Comparison of ENCODE assay signal across 19 cellular contexts in the genomic region with DNA sequence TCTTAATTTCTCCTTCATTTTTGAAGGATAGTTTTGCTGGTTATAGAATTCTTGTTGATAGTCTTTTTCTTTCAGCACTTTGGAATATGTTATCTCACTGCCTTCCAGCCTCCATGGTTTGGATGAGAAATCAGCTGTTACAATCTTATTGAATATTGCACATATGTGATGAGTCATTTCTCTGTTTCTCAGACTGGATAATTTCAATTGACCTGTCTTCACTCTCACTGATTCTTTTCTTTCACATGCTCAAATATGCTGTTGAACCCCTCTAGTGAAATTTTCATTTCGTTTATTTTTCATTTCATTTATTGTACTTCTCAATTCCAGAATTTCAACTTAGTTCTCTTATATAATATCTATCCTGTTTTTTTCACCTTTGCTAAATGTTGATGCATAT. TPM values are rescaled to one million over a fixed set of nuclear protein-coding genes. Genes with fewer than 3 reads are reported as not detected.
DNase-seq lines count a peak whose midpoint lies in the region; ATAC-seq and TF ChIP-seq lines count a peak whose summit lies in the region.
"Had no signal": no experiment of that assay in that cellular context is flagged by ENCODE, and none has a peak within 500 bp of the region (broad histone marks: within the 10 kb centered on the region; RNA-seq: fewer than 3 reads in every experiment).

No MANE protein-coding gene starts in this region.

- no peak for ATAC-seq in SK-N-SH treated with all-trans-retinoic acid at 6 μM for 48 hours
- ATAC-seq: PC-3 had no signal

- H3K4me1 ChIP-seq in SK-N-SH (ENCODE audit: control insufficient read depth in 1 of 2, insufficient read depth in 2 of 2, low read depth in 1 of 2, low read length in 1 of 2) (no peaks in the 10 kb centered on the region), endodermal cell (ENCODE audit: control insufficient read depth, insufficient read depth, low read length) (no peaks in the 10 kb centered on the region), Peyer's patch (no peaks in the 10 kb centered on the region)

- POLR2A ChIA-PET in SK-N-SH (lab: Yijun Ruan, JAX): no interaction called here

- H3K27ac Mint-ChIP-seq in endodermal cell: no peak overlapping the region
- H3K27ac Mint-ChIP-seq: CD8-positive, alpha-beta memory T cell; GM23338 had no signal

- CTCF ChIA-PET in SK-N-SH (lab: Yijun Ruan, JAX): no interaction called here

- peaks cover 60% of the 10 kb centered on the region for H3K36me3 Mint-ChIP-seq in endodermal cell (ENCODE audit: low read depth)

- H3K36me3 ChIP-seq in SK-N-SH (replicated peaks in 1 of 2; ENCODE audit: control insufficient read depth in 1 of 2, insufficient read depth in 2 of 2, low read length in 1 of 2) (peaks cover 7 to 86% of the 10 kb centered on the region in 2 experiments), endodermal cell (ENCODE audit: control insufficient read depth, insufficient read depth, low read length) (peaks cover 58% of the 10 kb centered on the region), Peyer's patch (peaks cover 0 to 33% (median 0%) of the 10 kb centered on the region in 3 donors)

- peaks cover 12% of the 10 kb centered on the region for H3F3A ChIP-seq in SK-N-SH (replicated peaks; ENCODE audit: insufficient read depth)

- peaks cover 12% of the 10 kb centered on the region for H3K4me1 Mint-ChIP-seq in endodermal cell

- peaks cover 54% of the 10 kb centered on the region for H3K9me3 Mint-ChIP-seq in endodermal cell

- no peaks in the 10 kb centered on the region for H4K20me1 ChIP-seq in SK-N-SH (ENCODE audit: insufficient read depth)

- H3K9ac ChIP-seq in SK-N-SH (no peak overlapping the region), endodermal cell (ENCODE audit: extremely low read depth, low read length, poor library complexity, severe bottlenecking) (no peak overlapping the region)
- H3K9ac ChIP-seq: BLaER1 treated with 17β-estradiol and CSF1 and Interleukin-3, amounts not matched to agents 10 nM and 100 nM had no signal

- TF ChIP-seq EP300 in SK-N-SH (IDR thresholded peaks at IDR 0.05; ENCODE audit: borderline replicate concordance in 1 of 2, low read depth in 1 of 2, low read length in 1 of 2): no peak

- TF ChIP-seq CTCF in SK-N-SH (IDR thresholded peaks at IDR 0.05) (no peak), NB4 (IDR thresholded peaks at IDR 0.05; ENCODE audit: low read depth, low read length) (no peak), endodermal cell (conservative IDR thresholded peaks at IDR 0.05) (no peak), Peyer's patch (IDR thresholded peaks at IDR 0.05) (no peak)

- DNase-seq in SK-N-SH (no peak), ELR (ENCODE audit: low read depth) (peak; percentile 25), NB4 (ENCODE audit: low read depth) (peak; percentile 10), endodermal cell (no peak), Peyer's patch (no peak), AG20443 (ENCODE audit: low spot score) (no peak)
- no peak for DNase-seq in central memory CD4-positive, alpha-beta T cell
- DNase-seq: CD8-positive, alpha-beta memory T cell; DND-41; GDM1; MV-4-11; NCI-H1417 treated with DMSO at 0.1 percent for 48 hours; NCI-H2029; NCI-H2171 treated with DMSO at 0.1 percent for 48 hours; NCI-H446 treated with DMSO at 0.1 percent for 48 hours; PC-3 had no signal

- peaks cover 12% of the 10 kb centered on the region for H3K79me2 ChIP-seq in SK-N-SH (ENCODE audit: insufficient read depth)

- 0 out of 2 replicates have a peak, but pooled peaks cover 4% of the 10 kb centered on the region for H3K9me2 ChIP-seq in SK-N-SH

- H3K4me3 Mint-ChIP-seq in endodermal cell: no peak overlapping the region
- H3K4me3 Mint-ChIP-seq: CD8-positive, alpha-beta memory T cell; GM23338 had no signal

- no peak overlapping the region for H3K4me3 ChIP-seq in SK-N-SH (ENCODE audit: low read depth in 2 of 2, low read length in 1 of 2)
- H3K4me3 ChIP-seq in NB4 (ENCODE audit: low read depth, low read length): no peak overlapping the region
- H3K4me3 ChIP-seq in endodermal cell (ENCODE audit: low read length): peak overlapping the region; percentile 48
- no peak overlapping the region for H3K4me3 ChIP-seq in Peyer's patch
- H3K4me3 ChIP-seq: GM23338 had no signal

- no peaks in the 10 kb centered on the region for H3K27me3 Mint-ChIP-seq in endodermal cell (ENCODE audit: insufficient read depth)
- H3K27me3 Mint-ChIP-seq: CD8-positive, alpha-beta memory T cell had no signal

- no peak overlapping the region for H2AFZ ChIP-seq in SK-N-SH (ENCODE audit: low read depth)
- H2AFZ ChIP-seq: GM23338 had no signal

- H3K27ac ChIP-seq in SK-N-SH (ENCODE audit: low read depth in 2 of 2, low read length in 1 of 2) (no peak overlapping the region), endodermal cell (ENCODE audit: low read depth, low read length) (no peak overlapping the region), Peyer's patch (no peak overlapping the region)
- H3K27ac ChIP-seq: BLaER1 treated with 17β-estradiol and CSF1 and Interleukin-3, amounts not matched to agents 10 nM and 100 nM had no signal

- H3K9me3 ChIP-seq in SK-N-SH (peaks cover 47% of the 10 kb centered on the region), endodermal cell (ENCODE audit: control insufficient read depth, low read length) (peaks cover 65% of the 10 kb centered on the region), Peyer's patch (peaks cover 0 to 20% (median 0%) of the 10 kb centered on the region in 4 donors)

- H3K27me3 ChIP-seq in SK-N-SH (ENCODE audit: insufficient read depth) (no peaks in the 10 kb centered on the region), endodermal cell (ENCODE audit: control insufficient read depth, insufficient read depth, low read length, poor library complexity, severe bottlenecking) (no peaks in the 10 kb centered on the region), Peyer's patch (no peaks in the 10 kb centered on the region)
- H3K27me3 ChIP-seq: BLaER1 treated with 17β-estradiol and CSF1 and Interleukin-3, amounts not matched to agents 10 nM and 100 nM had no signal

- TF ChIP-seq POLR2A in NB4 (IDR thresholded peaks at IDR 0.05; ENCODE audit: extremely low read depth, insufficient read length): no peak
- TF ChIP-seq POLR2A in Peyer's patch (IDR thresholded peaks at IDR 0.05): no peak

- H3K4me2 ChIP-seq in SK-N-SH: no peak overlapping the region
- H3K4me2 ChIP-seq: BLaER1 treated with 17β-estradiol and CSF1 and Interleukin-3, amounts not matched to agents 10 nM and 100 nM; GM23338 had no signal

- WGBS in SK-N-SH (ENCODE audit: low lambda C conversion rate): 74% methylated on average over 1 of the region's 1 CpG
- 78 to 100% methylated on average over 1 of the region's 1 CpG for WGBS in endodermal cell (ENCODE audit: insufficient coverage in 1 of 2, insufficient read length in 1 of 2), 2 experiments

- TF ChIP-seq RAD21 in SK-N-SH (IDR thresholded peaks at IDR 0.05; ENCODE audit: low read length): no peak

TF ChIP-seq in SK-N-SH treated with all-trans-retinoic acid at 6 μM for 48 hours, 23 proteins besides CTCF, POLR2A, EP300 and RAD21:
- TF ChIP-seq, protein P1, sequence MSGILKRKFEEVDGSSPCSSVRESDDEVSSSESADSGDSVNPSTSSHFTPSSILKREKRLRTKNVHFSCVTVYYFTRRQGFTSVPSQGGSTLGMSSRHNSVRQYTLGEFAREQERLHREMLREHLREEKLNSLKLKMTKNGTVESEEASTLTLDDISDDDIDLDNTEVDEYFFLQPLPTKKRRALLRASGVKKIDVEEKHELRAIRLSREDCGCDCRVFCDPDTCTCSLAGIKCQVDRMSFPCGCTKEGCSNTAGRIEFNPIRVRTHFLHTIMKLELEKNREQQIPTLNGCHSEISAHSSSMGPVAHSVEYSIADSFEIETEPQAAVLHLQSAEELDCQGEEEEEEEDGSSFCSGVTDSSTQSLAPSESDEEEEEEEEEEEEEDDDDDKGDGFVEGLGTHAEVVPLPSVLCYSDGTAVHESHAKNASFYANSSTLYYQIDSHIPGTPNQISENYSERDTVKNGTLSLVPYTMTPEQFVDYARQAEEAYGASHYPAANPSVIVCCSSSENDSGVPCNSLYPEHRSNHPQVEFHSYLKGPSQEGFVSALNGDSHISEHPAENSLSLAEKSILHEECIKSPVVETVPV (CRISPR knock-in tag; IDR thresholded peaks at IDR 0.05): no peak
- TF ChIP-seq ZFP30 (CRISPR knock-in tag; IDR thresholded peaks at IDR 0.05): peak; percentile 64

TF ChIP-seq in SK-N-SH, 30 proteins besides CTCF, POLR2A, EP300 and RAD21 (continues in another document):
- TF ChIP-seq FOXM1 (IDR thresholded peaks at IDR 0.05; ENCODE audit: low read depth) (no peak), FOSL2 (IDR thresholded peaks at IDR 0.05; ENCODE audit: borderline replicate concordance, low read depth) (no peak), POLR2AphosphoS5 (IDR thresholded peaks at IDR 0.05; ENCODE audit: low read depth, low read length) (no peak)
- TF ChIP-seq, protein P2, sequence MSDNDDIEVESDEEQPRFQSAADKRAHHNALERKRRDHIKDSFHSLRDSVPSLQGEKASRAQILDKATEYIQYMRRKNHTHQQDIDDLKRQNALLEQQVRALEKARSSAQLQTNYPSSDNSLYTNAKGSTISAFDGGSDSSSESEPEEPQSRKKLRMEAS (IDR thresholded peaks at IDR 0.05; ENCODE audit: low read depth): no peak

RNA-seq across cellular contexts. Expression of a gene that starts 22.2 kb away (rescaled TPM):
- 5.3 and 6.3 TPM in 2 replicates for polyA plus RNA-seq in SK-N-SH (2012; rRNA removed)
- 4.8 and 6.4 TPM in 2 replicates for polyA plus RNA-seq in SK-N-SH (2012; cell fraction: cytosol; rRNA removed)
- 5.2 and 11.6 TPM in 2 replicates for polyA plus RNA-seq in SK-N-SH (2012; cell fraction: nucleus; rRNA removed)
- 10 to 100 TPM; 24.7 to 27.3 TPM for total RNA-seq in endodermal cell
- polyA plus RNA-seq in endodermal cell (2013, experiment 1 of 2): 29.9 TPM
- polyA plus RNA-seq in endodermal cell (2013, experiment 2 of 2): 27.3 TPM
- 10 to 100 TPM; 12.4 to 25.6 (median 19.2) TPM for total RNA-seq in Peyer's patch

Comparison
In these comparisons a context has a peak if more than half of its experiments do, and no peak if none do; other contexts are left out.
1. DNase-seq: peak in ELR (single experiment) and NB4 (single experiment); none in SK-N-SH (single experiment), endodermal cell (single experiment), Peyer's patch (0 of 3), central memory CD4-positive, alpha-beta T cell (single experiment) and AG20443 (single experiment).